9 cellular contexts compared by ENCODE assay signal in genomic region chr16:75593825-75594820, GRCh38. TPM values are rescaled to one million over a fixed set of nuclear protein-coding genes. Genes with fewer than 3 reads are reported as not detected.
DNase-seq lines count a peak whose midpoint lies in the region; ATAC-seq, FAIRE-seq and TF ChIP-seq lines count a peak whose summit lies in the region.
"Had no signal": no experiment of that assay in that cellular context is flagged by ENCODE, and none has a peak within 500 bp of the region (broad histone marks: within the 10 kb centered on the region; RNA-seq: fewer than 3 reads in every experiment).

No MANE protein-coding gene starts in this region.

- H3K36me3 Mint-ChIP-seq in astrocyte (ENCODE audit: low read depth, unreplicated experiment) (peaks cover 12% of the 10 kb centered on the region), neural progenitor cell (peaks cover 15% of the 10 kb centered on the region)

- H3K27ac ChIP-seq in astrocyte (ENCODE audit: low read depth, low read length) (peak overlapping the region; percentile 85), neural progenitor cell (no peak overlapping the region), tibial nerve (peak overlapping the region in 1 of 4 donors; percentile 13)

- H3K4me1 Mint-ChIP-seq in astrocyte (ENCODE audit: low read depth, unreplicated experiment) (peaks cover 26% of the 10 kb centered on the region), neural progenitor cell (peaks cover 13% of the 10 kb centered on the region)

- H3K36me3 ChIP-seq in astrocyte (ENCODE audit: insufficient read depth, low read length) (no peaks in the 10 kb centered on the region), neural progenitor cell (no peaks in the 10 kb centered on the region), tibial nerve (peaks cover 0 to 34% (median under 1%) of the 10 kb centered on the region in 3 donors)

- H3K9me3 Mint-ChIP-seq in astrocyte (ENCODE audit: unreplicated experiment) (no peaks in the 10 kb centered on the region), neural progenitor cell (no peaks in the 10 kb centered on the region)

- H3K4me3 Mint-ChIP-seq in astrocyte (ENCODE audit: unreplicated experiment) (no peak overlapping the region), neural progenitor cell (no peak overlapping the region)

- WGBS in tibial nerve, 2 donors: 76% methylated on average over 17 of the region's 17 CpGs

- DNase-seq in activated CD4-positive, alpha-beta T cell treated with anti-CD3 and anti-CD28 coated beads for 48 hours: peak; percentile 11
- DNase-seq in activated CD4-positive, alpha-beta T cell treated with anti-CD3 and anti-CD28 coated beads, Interleukin-2, amount 50 U/mL, for 4 hours: no peak
- DNase-seq in NCI-H2171 (lab: John Stamatoyannopoulos, UW) (peak; percentile 43), astrocyte (ENCODE audit: low read depth) (peak; percentile 88), neural progenitor cell (ENCODE audit: low spot score) (no peak), tibial nerve (ENCODE audit: low spot score in 2 of 2) (no peak)
- DNase-seq: C1 segment of cervical spinal cord had no signal

- H3F3A ChIP-seq in neural progenitor cell (ENCODE audit: low read depth): peaks cover 7% of the 10 kb centered on the region

- no peaks in the 10 kb centered on the region for H3K27me3 Mint-ChIP-seq in astrocyte (ENCODE audit: low read depth, unreplicated experiment)
- H3K27me3 Mint-ChIP-seq in neural progenitor cell (ENCODE audit: insufficient read depth, low read depth): no peaks in the 10 kb centered on the region

- H3K9ac ChIP-seq in astrocyte (ENCODE audit: low read length) (peak overlapping the region; percentile 75), neural progenitor cell (no peak overlapping the region)

- FAIRE-seq in astrocyte (lab: Jason Lieb, UNC): peak; percentile 23

- no peak for ATAC-seq in HG03432 (IDR thresholded peaks at IDR 0.05; ENCODE audit: unreplicated experiment)
- no peak for ATAC-seq in GM19023 (IDR thresholded peaks at IDR 0.05; ENCODE audit: unreplicated experiment)

- H3K27me3 ChIP-seq in astrocyte (ENCODE audit: insufficient read depth, low read length): no peaks in the 10 kb centered on the region
- H3K27me3 ChIP-seq in neural progenitor cell: no peaks in the 10 kb centered on the region
- H3K27me3 ChIP-seq in tibial nerve: no peaks in the 10 kb centered on the region

- H3K4me3 ChIP-seq in astrocyte (ENCODE audit: insufficient read depth, low read depth, low read length): peak overlapping the region; percentile 18
- H3K4me3 ChIP-seq in neural progenitor cell: no peak overlapping the region
- H3K4me3 ChIP-seq in tibial nerve: no peak overlapping the region

- TF ChIP-seq CTCF in astrocyte (IDR thresholded peaks at IDR 0.05; ENCODE audit: insufficient read depth, low read depth, low read length) (no peak), neural progenitor cell (IDR thresholded peaks at IDR 0.05) (no peak), tibial nerve (IDR thresholded peaks at IDR 0.05) (no peak)

- no peak for TF ChIP-seq POLR2A in tibial nerve (IDR thresholded peaks at IDR 0.05)

- H3K4me1 ChIP-seq in astrocyte (ENCODE audit: insufficient read depth, low read length): peaks cover 29% of the 10 kb centered on the region
- peaks cover 5% of the 10 kb centered on the region for H3K4me1 ChIP-seq in neural progenitor cell
- peaks cover 0 to 22% (median 6%) of the 10 kb centered on the region in 4 donors for H3K4me1 ChIP-seq in tibial nerve

- no peaks in the 10 kb centered on the region for H3K79me2 ChIP-seq in astrocyte (ENCODE audit: insufficient read depth, low read length)
- H3K79me2 ChIP-seq in neural progenitor cell (ENCODE audit: low read depth): no peaks in the 10 kb centered on the region

- H3K9me3 ChIP-seq in astrocyte (ENCODE audit: insufficient read depth, low read depth, low read length) (no peaks in the 10 kb centered on the region), neural progenitor cell (ENCODE audit: low read depth) (no peaks in the 10 kb centered on the region), tibial nerve (no peaks in the 10 kb centered on the region)

- peak overlapping the region; percentile 23 for H2AFZ ChIP-seq in astrocyte (ENCODE audit: low read depth, low read length)
- no peak overlapping the region for H2AFZ ChIP-seq in neural progenitor cell (replicated peaks)

- no peak for TF ChIP-seq EP300 in tibial nerve (IDR thresholded peaks at IDR 0.05)

- peak overlapping the region; percentile 89 for H3K27ac Mint-ChIP-seq in astrocyte (ENCODE audit: unreplicated experiment)
- H3K27ac Mint-ChIP-seq in neural progenitor cell: peak overlapping the region; percentile 27

- H4K20me1 ChIP-seq in astrocyte (ENCODE audit: insufficient read depth, low read length): peaks cover 3% of the 10 kb centered on the region
- no peaks in the 10 kb centered on the region for H4K20me1 ChIP-seq in neural progenitor cell (ENCODE audit: low read depth)

- peak overlapping the region; percentile 82 for H3K4me2 ChIP-seq in astrocyte (ENCODE audit: low read length)
- no peak overlapping the region for H3K4me2 ChIP-seq in neural progenitor cell

RNA-seq across cellular contexts. Expression of gene GABARAPL2, which starts 27.9 kb away (rescaled TPM):
- total RNA-seq in astrocyte (108 and 109 TPM in 2 replicates), neural progenitor cell (ENCODE audit: low replicate concordance) (67.8 and 88.2 TPM in 2 replicates), tibial nerve (100 to 1,000 TPM in 2 of 4 donors, 10 to 100 TPM in 2; 93.1 to 135 (median 104) TPM)

RNA-seq across cellular contexts. Expression of gene ADAT1, which starts 29.0 kb away (rescaled TPM):
- total RNA-seq in astrocyte (37.4 and 37.9 TPM in 2 replicates), neural progenitor cell (ENCODE audit: low replicate concordance) (76.6 and 86.4 TPM in 2 replicates), tibial nerve (10 to 100 TPM; 31.4 to 75.9 (median 50.7) TPM)

RNA-seq across cellular contexts. Expression of gene TMEM231, which starts 38.1 kb away (rescaled TPM):
- total RNA-seq in astrocyte (10.5 and 10.7 TPM in 2 replicates), neural progenitor cell (ENCODE audit: low replicate concordance) (10.9 and 14.4 TPM in 2 replicates), tibial nerve (10 to 100 TPM; 10.3 to 14.5 (median 12.1) TPM)

RNA-seq across cellular contexts. Expression of gene KARS1, which starts 53.3 kb away (rescaled TPM):
- total RNA-seq in astrocyte (150 and 155 TPM in 2 replicates), neural progenitor cell (ENCODE audit: low replicate concordance) (185 and 228 TPM in 2 replicates), tibial nerve (100 to 1,000 TPM in 1 of 4 donors, 10 to 100 TPM in 3; 75.5 to 104 (median 93.5) TPM)

RNA-seq across cellular contexts. Expression of gene TERF2IP, which starts 53.5 kb away (rescaled TPM):
- total RNA-seq in astrocyte: 57.4 and 65.7 TPM in 2 replicates
- 26.4 and 34.9 TPM in 2 replicates for total RNA-seq in neural progenitor cell (ENCODE audit: low replicate concordance)
- 100 to 1,000 TPM in 3 of 4 donors, 10 to 100 TPM in 1; 87.0 to 127 (median 120) TPM for total RNA-seq in tibial nerve

Comparison
In these comparisons a context has a peak if more than half of its experiments do, and no peak if none do; other contexts are left out.
1. DNase-seq: peak in activated CD4-positive, alpha-beta T cell treated with anti-CD3 and anti-CD28 coated beads for 48 hours (single experiment), NCI-H2171 (single experiment) and astrocyte (single experiment); none in activated CD4-positive, alpha-beta T cell treated with anti-CD3 and anti-CD28 coated beads, Interleukin-2, amount 50 U/mL, for 4 hours (0 of 2), neural progenitor cell (single experiment) and tibial nerve (0 of 2).